ENCODE assay signal across 8 cellular contexts in the genomic region with DNA sequence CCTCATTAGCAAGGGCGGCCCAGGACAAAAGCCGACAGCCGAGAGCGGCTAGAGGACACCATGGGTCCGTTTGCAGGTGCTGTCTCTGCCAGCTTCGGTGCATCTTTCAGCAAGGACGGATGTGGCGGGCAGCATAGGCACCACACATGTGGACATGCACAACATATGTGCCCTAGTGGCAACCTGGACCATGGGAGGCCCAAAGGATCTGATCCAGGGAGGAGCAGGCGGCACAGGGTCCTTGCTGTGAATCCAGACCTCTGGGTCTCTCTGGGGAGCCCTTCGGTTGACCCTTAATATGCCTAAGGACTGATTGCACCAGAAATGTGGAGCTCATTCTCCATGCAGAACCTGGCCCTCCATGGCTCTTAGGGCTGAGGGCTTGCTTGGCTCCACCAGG.
"Had no signal": no experiment of that assay in that cellular context is flagged by ENCODE, and none has a peak within 500 bp of the region (broad histone marks: within the 10 kb centered on the region; RNA-seq: fewer than 3 reads in every experiment).

No MANE protein-coding gene starts in this region.

- H3K4me3 ChIP-seq: GM23248 had no signal

- H3K4me3 Mint-ChIP-seq: H9 had no signal

- H3K36me3 Mint-ChIP-seq: IgD-negative memory B cell had no signal

- H2AFZ ChIP-seq: GM23248 had no signal

- DNase-seq: GM23248, GOT3, H9, HCEC 1CT, KBM-7 had no signal

- H3K4me1 Mint-ChIP-seq: IgD-negative memory B cell had no signal

- H3K9ac ChIP-seq: GM23248 had no signal

- H3K27ac ChIP-seq: GM23248, HL-60 had no signal

- FAIRE-seq: H54 had no signal
